Comparison of ENCODE assay signal across 11 cellular contexts in genomic region chr11:36469063-36469462, GRCh38. TPM values are rescaled to one million over a fixed set of nuclear protein-coding genes. Genes with fewer than 3 reads are reported as not detected.
DNase-seq lines count a peak whose midpoint lies in the region; ATAC-seq, FAIRE-seq and TF ChIP-seq lines count a peak whose summit lies in the region.
"Had no signal": no experiment of that assay in that cellular context is flagged by ENCODE, and none has a peak within 500 bp of the region (broad histone marks: within the 10 kb centered on the region; RNA-seq: fewer than 3 reads in every experiment).

No MANE protein-coding gene starts in this region.

- DNase-seq in DND-41 (peak; percentile 27), H9 (peak; percentile 82), keratinocyte (ENCODE audit: low read depth, low spot score) (no peak), thyroid gland (no peak), NCI-H2029 (lab: John Stamatoyannopoulos, UW) (no peak), SW480 (ENCODE audit: low spot score) (no peak)
- DNase-seq: stimulated activated naive CD4-positive, alpha-beta T cell had no signal

- no peak overlapping the region for H3K9ac ChIP-seq in DND-41 (ENCODE audit: low read depth, low read length)
- no peak overlapping the region for H3K9ac ChIP-seq in H9 (ENCODE audit: extremely low read depth, insufficient read length, low read length)
- H3K9ac ChIP-seq in keratinocyte (ENCODE audit: control insufficient read depth, extremely low read depth, insufficient read depth, low read length), result no peak overlapping the region
- H3K9ac ChIP-seq: parathyroid adenoma had no signal

- TF ChIP-seq POLR2A in thyroid gland (IDR thresholded peaks at IDR 0.05), result no peak

- no peak overlapping the region for H3T11ph ChIP-seq in H9 (ENCODE audit: low read length)

- H3K79me1 ChIP-seq in H9 (ENCODE audit: insufficient read depth, low read depth, low read length, poor library complexity, severe bottlenecking), result no peaks in the 10 kb centered on the region

- no peaks in the 10 kb centered on the region for H3K9me3 Mint-ChIP-seq in H9
- H3K9me3 Mint-ChIP-seq: activated T-helper 2 cell treated with anti-CD3 and anti-CD28 coated beads, Interferon-gamma antibody, Interleukin-2, Interleukin-4, amounts not matched to agents 10 μg/mL and 5 μg/mL and 100 μg/mL, durations not matched to agents 14 hours and 24 hours and 36 hours had no signal

- no peak overlapping the region for H2BK15ac ChIP-seq in H9 (ENCODE audit: low read depth, low read length)

- H3K79me2 ChIP-seq in DND-41 (ENCODE audit: insufficient read depth, low read length) (no peaks in the 10 kb centered on the region), H9 (ENCODE audit: insufficient read depth, low read length) (no peaks in the 10 kb centered on the region), keratinocyte (ENCODE audit: control insufficient read depth, insufficient read depth, low read length) (no peaks in the 10 kb centered on the region)
- H3K79me2 ChIP-seq: parathyroid adenoma had no signal

- peak; percentile 48 for TF ChIP-seq CTCF in DND-41 (IDR thresholded peaks at IDR 0.05; ENCODE audit: borderline replicate concordance, extremely low read depth, low read length, poor library complexity, severe bottlenecking)
- peak; percentile 82 for TF ChIP-seq CTCF in H9 (conservative IDR thresholded peaks at IDR 0.05)
- peak; percentile 32; the same call in 1 of the 2 replicates for TF ChIP-seq CTCF in WI38 (IDR thresholded peaks at IDR 0.05; ENCODE audit: low read depth, low read length)
- peak; percentile 28 to 45 (median 42) for TF ChIP-seq CTCF in keratinocyte (optimal IDR thresholded peaks at IDR 0.05 in 1 of 3, IDR thresholded peaks at IDR 0.05 in 1 of 3, conservative IDR thresholded peaks at IDR 0.05 in 1 of 3; ENCODE audit: extremely low read depth in 1 of 3, insufficient read depth in 2 of 3, low read length in 3 of 3)
- no peak for TF ChIP-seq CTCF in thyroid gland (IDR thresholded peaks at IDR 0.05)

- H3K23ac ChIP-seq in H9 (ENCODE audit: insufficient read length, low read depth, low read length), result no peak overlapping the region

- H3K4me3 ChIP-seq in DND-41 (ENCODE audit: low read depth in 1 of 2, low read length in 2 of 2) (no peak overlapping the region), WI38 (ENCODE audit: low read depth, low read length) (no peak overlapping the region), keratinocyte (ENCODE audit: control insufficient read depth in 2 of 3, extremely low read depth in 1 of 3, insufficient read depth in 2 of 3, low read depth in 1 of 3, low read length in 3 of 3) (no peak overlapping the region), thyroid gland (replicated peaks in 1 of 3) (no peak overlapping the region)

- no peak overlapping the region for H2BK5ac ChIP-seq in H9 (ENCODE audit: insufficient read length, low read length)

- H3K4ac ChIP-seq in H9 (ENCODE audit: low read depth, low read length), result no peak overlapping the region

- H3K4me2 ChIP-seq in DND-41 (ENCODE audit: insufficient read depth, low read length) (no peak overlapping the region), H9 (ENCODE audit: insufficient read depth, insufficient read length, low read length) (no peak overlapping the region), keratinocyte (ENCODE audit: control insufficient read depth, extremely low read depth, insufficient read depth, low read depth, low read length) (no peak overlapping the region)

- no peaks in the 10 kb centered on the region for H3K23me2 ChIP-seq in H9 (ENCODE audit: insufficient read length, low read depth, low read length, poor library complexity, severe bottlenecking)

- H3K9me3 ChIP-seq in DND-41 (ENCODE audit: insufficient read depth, low read length, severe bottlenecking) (no peaks in the 10 kb centered on the region), H9 (ENCODE audit: control insufficient read depth, low read depth, low read length) (no peaks in the 10 kb centered on the region), keratinocyte (ENCODE audit: control insufficient read depth, low read depth, low read length) (no peaks in the 10 kb centered on the region), thyroid gland (no peaks in the 10 kb centered on the region)

- H4K5ac ChIP-seq in H9 (ENCODE audit: insufficient read length, low read depth, low read length), result no peak overlapping the region

- dilution Hi-C loops in keratinocyte (cut with MboI; ENCODE audit: extremely low pct_ligation_motif_present, low sequenced_read_pairs), result no loop called here

- H3K4me1 ChIP-seq in DND-41 (ENCODE audit: insufficient read depth, low read length) (no peaks in the 10 kb centered on the region), H9 (ENCODE audit: insufficient read depth, low read length) (no peaks in the 10 kb centered on the region), keratinocyte (ENCODE audit: control insufficient read depth, extremely low read depth, insufficient read depth, low read length) (peaks cover 11% of the 10 kb centered on the region), thyroid gland (peaks cover 0 to 5% of the 10 kb centered on the region in 2 donors)
- H3K4me1 ChIP-seq: parathyroid adenoma had no signal

- H3K36me3 ChIP-seq in DND-41 (ENCODE audit: insufficient read depth, low read length) (no peaks in the 10 kb centered on the region), keratinocyte (ENCODE audit: control insufficient read depth in 2 of 2, extremely low read depth in 1 of 2, insufficient read depth in 2 of 2, low read length in 2 of 2) (peaks cover 0 to 4% of the 10 kb centered on the region in 2 experiments), thyroid gland (no peaks in the 10 kb centered on the region)

- peaks cover 9 to 13% of the 10 kb centered on the region in 2 experiments for H3K4me1 Mint-ChIP-seq in H9

- no peak overlapping the region for H2BK20ac ChIP-seq in H9 (ENCODE audit: low read depth, low read length, poor library complexity, severe bottlenecking)

- H2AK5ac ChIP-seq in H9 (ENCODE audit: insufficient read length, low read length), result no peak overlapping the region

- H3K36me3 Mint-ChIP-seq in H9 (ENCODE audit: insufficient read depth in 1 of 3, low read depth in 3 of 3), result no peaks in the 10 kb centered on the region

- no peak overlapping the region for H3K14ac ChIP-seq in H9 (ENCODE audit: insufficient read depth, low read length)

- H3K9me1 ChIP-seq in keratinocyte (ENCODE audit: control insufficient read depth, extremely low read depth, insufficient read depth, low read length), result no peaks in the 10 kb centered on the region

- H4K91ac ChIP-seq in H9 (ENCODE audit: insufficient read length, low read depth, low read length), result no peak overlapping the region

- no peak overlapping the region for H2BK120ac ChIP-seq in H9 (ENCODE audit: low read depth, low read length, poor library complexity, severe bottlenecking)

- FAIRE-seq in keratinocyte (lab: Jason Lieb, UNC), result no peak

- H4K20me1 ChIP-seq in DND-41 (ENCODE audit: insufficient read depth, low read length), result peaks cover 3% of the 10 kb centered on the region; the same call in 1 of the 2 replicates
- no peaks in the 10 kb centered on the region for H4K20me1 ChIP-seq in H9 (ENCODE audit: control insufficient read depth, insufficient read depth, insufficient read length)
- no peaks in the 10 kb centered on the region for H4K20me1 ChIP-seq in keratinocyte (ENCODE audit: control insufficient read depth, extremely low read depth, insufficient read depth, low read length)

- no peak overlapping the region for H3K18ac ChIP-seq in H9 (ENCODE audit: insufficient read length, low read depth, low read length)

- H3K27ac Mint-ChIP-seq in H9, result no peak overlapping the region
- H3K27ac Mint-ChIP-seq: activated T-helper 2 cell treated with anti-CD3 and anti-CD28 coated beads, Interferon-gamma antibody, Interleukin-2, Interleukin-4, amounts not matched to agents 10 μg/mL and 5 μg/mL and 100 μg/mL, durations not matched to agents 14 hours and 24 hours and 36 hours had no signal

- no peak overlapping the region for H3K56ac ChIP-seq in H9 (ENCODE audit: insufficient read length, low read depth, low read length)

- H2AFZ ChIP-seq in DND-41 (ENCODE audit: low read depth, low read length) (no peak overlapping the region), H9 (ENCODE audit: low read length) (no peak overlapping the region), keratinocyte (ENCODE audit: control insufficient read depth, low read length) (no peak overlapping the region)
- H2AFZ ChIP-seq: parathyroid adenoma had no signal

- ATAC-seq in DND-41 (ENCODE audit: insufficient read depth, low read depth), result 0 out of 3 replicates have a peak, but pooled peaks have one; percentile 30
- no peak for ATAC-seq in HG02884 (IDR thresholded peaks at IDR 0.05; ENCODE audit: unreplicated experiment)

- no peaks in the 10 kb centered on the region; the same call in none of the 2 replicates for H3K27me3 Mint-ChIP-seq in H9 (ENCODE audit: low read depth)

- intact Hi-C loops in thyroid gland (cut with DNase I), result no loop called here

- H3K27me3 ChIP-seq in DND-41 (ENCODE audit: insufficient read depth, low read length, poor library complexity) (no peaks in the 10 kb centered on the region), H9 (ENCODE audit: insufficient read depth, low read length) (no peaks in the 10 kb centered on the region), keratinocyte (ENCODE audit: control insufficient read depth, extremely low read depth, insufficient read depth, low read length) (no peaks in the 10 kb centered on the region), thyroid gland (no peaks in the 10 kb centered on the region)

- no peak overlapping the region for H3K4me3 Mint-ChIP-seq in H9

- no CpG with 5 or more reads among the region's 2 CpGs for WGBS in H9 (ENCODE audit: extremely low coverage, insufficient read length, low lambda C conversion rate)
- WGBS in thyroid gland, 2 donors, result 51 to 64% methylated on average over 2 of the region's 2 CpGs

- H2BK12ac ChIP-seq in H9 (ENCODE audit: insufficient read length, low read depth, low read length), result no peak overlapping the region

- no peak overlapping the region for H4K8ac ChIP-seq in H9 (replicated peaks; ENCODE audit: insufficient read length, low read depth, low read length)

- no peak overlapping the region for H3K27ac ChIP-seq in DND-41 (ENCODE audit: low read length)
- H3K27ac ChIP-seq in H9 (ENCODE audit: insufficient read length, low read depth, low read length), result no peak overlapping the region
- no peak overlapping the region for H3K27ac ChIP-seq in keratinocyte (ENCODE audit: control insufficient read depth, insufficient read depth, low read length)
- H3K27ac ChIP-seq in thyroid gland, result no peak overlapping the region
- H3K27ac ChIP-seq: parathyroid adenoma had no signal

RNA-seq across cellular contexts. Expression of gene TRAF6, which starts 41.0 kb away (rescaled TPM):
- 9.8 and 9.9 TPM in 2 replicates for total RNA-seq in H9 (2021)
- 12.6 to 15.1 TPM (median 12.6 TPM) in 3 replicates for polyA plus RNA-seq in keratinocyte
- polyA plus RNA-seq in keratinocyte (2011; ENCODE audit: low read depth), result 3.7 TPM
- 6.2 and 11.2 TPM in 2 replicates for polyA plus RNA-seq in keratinocyte (2011; cell fraction: cytosol; rRNA removed)
- polyA plus RNA-seq in keratinocyte (2011; cell fraction: nucleus; rRNA removed), result 17.4 and 19.0 TPM in 2 replicates
- polyA plus RNA-seq in keratinocyte (2012; ENCODE audit: low replicate concordance), result 8.9 and 9.2 TPM in 2 replicates
- 18.3 to 21.8 TPM (median 20.6 TPM) in 3 replicates for polyA minus RNA-seq in keratinocyte
- polyA minus RNA-seq in keratinocyte (2011; cell fraction: cytosol; rRNA and poly(A)+ RNA removed), result 8.8 TPM
- 14.0 and 23.5 TPM in 2 replicates for polyA minus RNA-seq in keratinocyte (2011; cell fraction: nucleus; rRNA and poly(A)+ RNA removed)
- total RNA-seq in thyroid gland, result 10 to 100 TPM; 16.0 to 30.5 (median 20.9) TPM

Comparison
In these comparisons a context has a peak if more than half of its experiments do, and no peak if none do; other contexts are left out.
1. DNase-seq: peak in DND-41 (single experiment) and H9 (single experiment); none in keratinocyte (single experiment), thyroid gland (0 of 2), NCI-H2029 (single experiment) and SW480 (single experiment).
2. CTCF ChIP-seq: peak in DND-41 (single experiment), H9 (single experiment), WI38 (single experiment) and keratinocyte (3 of 3); none in thyroid gland (0 of 6).